12 cellular contexts compared by ENCODE assay signal in the genomic region with DNA sequence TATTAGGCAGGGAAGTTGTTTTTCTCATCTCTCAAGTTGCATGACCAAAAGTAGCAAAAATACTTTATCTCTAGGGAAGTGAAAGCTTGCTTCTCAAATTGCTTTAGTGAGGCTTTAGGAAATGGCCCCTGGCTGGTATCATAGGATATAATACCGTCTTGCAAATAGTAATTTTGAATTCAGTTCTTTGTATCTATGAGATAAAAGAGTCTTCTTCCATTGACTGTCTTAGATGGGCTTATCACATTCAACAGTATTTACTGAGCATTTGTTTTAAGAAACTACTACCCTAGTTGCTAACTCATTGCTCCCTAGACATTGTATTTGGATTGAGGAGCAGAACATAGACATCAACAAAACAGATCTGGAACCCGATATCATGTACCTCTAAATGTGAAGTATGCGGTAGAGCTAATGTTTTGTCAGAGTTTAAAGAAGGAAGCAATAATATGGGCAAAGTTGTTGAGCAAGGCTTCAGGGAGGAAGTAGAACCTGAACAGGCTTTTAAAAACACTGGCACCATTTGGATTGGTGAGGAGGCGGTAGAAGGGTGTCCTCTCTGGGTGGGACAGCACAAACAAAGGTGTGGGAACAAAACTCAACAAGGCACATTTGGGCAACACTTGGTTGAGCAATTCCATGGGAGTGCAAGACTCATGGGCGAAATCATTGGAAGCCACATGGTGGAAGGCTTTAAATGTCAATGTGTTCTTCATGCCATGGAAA.
A peak's percentile ranks its signal among the peaks of the same experiment; 100 is the strongest.
DNase-seq lines count a peak whose midpoint lies in the region; ATAC-seq and TF ChIP-seq lines count a peak whose summit lies in the region.
"Had no signal": no experiment of that assay in that cellular context is flagged by ENCODE, and none has a peak within 500 bp of the region (broad histone marks: within the 10 kb centered on the region; RNA-seq: fewer than 3 reads in every experiment).

No MANE protein-coding gene starts in this region.

- no peak overlapping the region for H3K4me3 ChIP-seq in BLaER1 treated with 17β-estradiol and CSF1 and Interleukin-3, amounts not matched to agents 10 nM and 100 nM
- H3K4me3 ChIP-seq in lower lobe of right lung (no peak overlapping the region), SJCRH30 (no peak overlapping the region)
- no peak overlapping the region for H3K4me3 ChIP-seq in CD4-positive, alpha-beta memory T cell (ENCODE audit: low read length in 2 of 2)

- no peak for TF ChIP-seq CTCF in lower lobe of right lung (IDR thresholded peaks at IDR 0.05)

- peaks cover 9 to 77% (median 19%) of the 10 kb centered on the region in 10 experiments; a peak in 19 of 20 replicates for H3K4me1 ChIP-seq in BLaER1 treated with 17β-estradiol and CSF1 and Interleukin-3, amounts not matched to agents 10 nM and 100 nM
- peaks cover 6% of the 10 kb centered on the region for H3K4me1 ChIP-seq in lower lobe of right lung
- H3K4me1 ChIP-seq in SJCRH30, result no peaks in the 10 kb centered on the region
- no peaks in the 10 kb centered on the region for H3K4me1 ChIP-seq in CD4-positive, alpha-beta memory T cell (ENCODE audit: insufficient read depth, low read length)

- H3K4me2 ChIP-seq in BLaER1 treated with 17β-estradiol and CSF1 and Interleukin-3, amounts not matched to agents 10 nM and 100 nM, result peak overlapping the region in 9 of 11 experiments; percentile 13 to 80 (median 61); a peak in 15 of 22 replicates

- peak; percentile 72 for ATAC-seq in HG02973 (IDR thresholded peaks at IDR 0.05; ENCODE audit: unreplicated experiment)
- ATAC-seq in lower lobe of right lung, result peak; percentile 83 to 86
- ATAC-seq: activated CD8-positive, alpha-beta T cell treated with anti-CD3 and anti-CD28 coated beads, Interleukin-2, amount 10 ng/mL, durations not matched to agents 7 days and 5 days; activated naive CD8-positive, alpha-beta T cell treated with anti-CD3 and anti-CD28 coated beads, Interleukin-2, amount 50 U/mL, for 24 hours had no signal

- H3K27me3 ChIP-seq in BLaER1 treated with 17β-estradiol and CSF1 and Interleukin-3, amounts not matched to agents 10 nM and 100 nM, result no peaks in the 10 kb centered on the region
- H3K27me3 ChIP-seq in lower lobe of right lung (ENCODE audit: low read depth), result no peaks in the 10 kb centered on the region
- H3K27me3 ChIP-seq in SJCRH30, result no peaks in the 10 kb centered on the region
- no peaks in the 10 kb centered on the region for H3K27me3 ChIP-seq in CD4-positive, alpha-beta memory T cell (ENCODE audit: insufficient read depth, low read length)

- H3K27ac ChIP-seq in BLaER1 treated with 17β-estradiol and CSF1 and Interleukin-3, amounts not matched to agents 10 nM and 100 nM, result peak overlapping the region in 9 of 11 experiments; percentile 26 to 95 (median 78); a peak in 17 of 22 replicates
- H3K27ac ChIP-seq in lower lobe of right lung (peak overlapping the region; percentile 58), SJCRH30 (no peak overlapping the region)
- H3K27ac ChIP-seq in CD4-positive, alpha-beta memory T cell (ENCODE audit: low read depth, low read length), result no peak overlapping the region

- no peaks in the 10 kb centered on the region for H3K27me3 Mint-ChIP-seq in CD4-positive, alpha-beta memory T cell
- H3K27me3 Mint-ChIP-seq: activated naive CD8-positive, alpha-beta T cell treated with anti-CD3 and anti-CD28 coated beads, Interleukin-2, amount 50 U/mL, for 24 hours; stimulated activated naive CD8-positive, alpha-beta T cell treated with anti-CD3 and anti-CD28 coated beads, Interleukin-15, Interleukin-2, amounts not matched to agents 100 ng/mL and 50 ng/mL, for 24 hours had no signal

- H3K9me3 Mint-ChIP-seq in CD4-positive, alpha-beta memory T cell, result peaks cover 0 to 3% (median 0%) of the 10 kb centered on the region in 8 donors

- H3K36me3 Mint-ChIP-seq in CD4-positive, alpha-beta memory T cell, result peaks cover 0 to 6% of the 10 kb centered on the region in 2 donors

- H3K27ac Mint-ChIP-seq in CD4-positive, alpha-beta memory T cell, result peak overlapping the region in 2 of 7 donors; percentile 15 to 80
- H3K27ac Mint-ChIP-seq: activated CD8-positive, alpha-beta T cell treated with anti-CD3 and anti-CD28 coated beads, Interleukin-2, amount 10 ng/mL, durations not matched to agents 7 days and 5 days; activated naive CD8-positive, alpha-beta T cell treated with anti-CD3 and anti-CD28 coated beads, Interleukin-2, amount 50 U/mL, for 24 hours; stimulated activated naive CD8-positive, alpha-beta T cell treated with anti-CD3 and anti-CD28 coated beads, Interleukin-15, Interleukin-2, amounts not matched to agents 100 ng/mL and 50 ng/mL, for 24 hours had no signal

- H3K9me3 ChIP-seq in BLaER1 treated with 17β-estradiol and CSF1 and Interleukin-3, amounts not matched to agents 10 nM and 100 nM (replicated peaks in 1 of 11), result peaks cover 0 to 9% (median 0%) of the 10 kb centered on the region in 11 experiments; a peak in 3 of 22 replicates
- no peaks in the 10 kb centered on the region for H3K9me3 ChIP-seq in lower lobe of right lung
- no peaks in the 10 kb centered on the region for H3K9me3 ChIP-seq in SJCRH30 (replicated peaks)
- H3K9me3 ChIP-seq in CD4-positive, alpha-beta memory T cell (ENCODE audit: control insufficient read depth in 1 of 2, low read length in 2 of 2), result no peaks in the 10 kb centered on the region

- DNase-seq in SKM-1 treated with dmso at 0.1 percent for 144 hours (lab: John Stamatoyannopoulos, UW; ENCODE audit: unreplicated experiment), result peak; percentile 82
- DNase-seq in lower lobe of right lung, result no peak
- no peak for DNase-seq in SJCRH30
- no peak for DNase-seq in CD4-positive, alpha-beta memory T cell
- DNase-seq in GOT3 (lab: John Stamatoyannopoulos, UW), result no peak
- DNase-seq in stimulated activated CD4-positive, alpha-beta T cell treated with anti-CD3 and anti-CD28 coated beads, Interleukin-2, amount 100 ng/mL, for 24 hours, result no peak
- DNase-seq: activated CD8-positive, alpha-beta T cell treated with anti-CD3 and anti-CD28 coated beads, Interleukin-2, amount 10 ng/mL, durations not matched to agents 7 days and 5 days; activated naive CD8-positive, alpha-beta T cell treated with anti-CD3 and anti-CD28 coated beads, Interleukin-2, amount 50 U/mL, for 24 hours; NCI-H1930 had no signal

- H3K9ac ChIP-seq in BLaER1 treated with 17β-estradiol and CSF1 and Interleukin-3, amounts not matched to agents 10 nM and 100 nM, result peak overlapping the region in 5 of 11 experiments; percentile 27 to 70 (median 62); a peak in 9 of 22 replicates

- peak overlapping the region in 1 of 8 donors; percentile 21 for H3K4me3 Mint-ChIP-seq in CD4-positive, alpha-beta memory T cell
- H3K4me3 Mint-ChIP-seq: activated CD8-positive, alpha-beta T cell treated with anti-CD3 and anti-CD28 coated beads, Interleukin-2, amount 10 ng/mL, durations not matched to agents 7 days and 5 days; activated naive CD8-positive, alpha-beta T cell treated with anti-CD3 and anti-CD28 coated beads, Interleukin-2, amount 50 U/mL, for 24 hours; stimulated activated naive CD8-positive, alpha-beta T cell treated with anti-CD3 and anti-CD28 coated beads, Interleukin-15, Interleukin-2, amounts not matched to agents 100 ng/mL and 50 ng/mL, for 24 hours had no signal

- H4K20me1 ChIP-seq in BLaER1 treated with 17β-estradiol and CSF1 and Interleukin-3, amounts not matched to agents 10 nM and 100 nM, result no peaks in the 10 kb centered on the region

- H3K4me1 Mint-ChIP-seq in CD4-positive, alpha-beta memory T cell, result peaks cover 2 to 11% (median 8%) of the 10 kb centered on the region in 4 donors

- H3K36me3 ChIP-seq in BLaER1 treated with 17β-estradiol and CSF1 and Interleukin-3, amounts not matched to agents 10 nM and 100 nM, result peaks cover 0 to 40% (median under 1%) of the 10 kb centered on the region in 11 experiments; a peak in 8 of 22 replicates
- H3K36me3 ChIP-seq in lower lobe of right lung (no peaks in the 10 kb centered on the region), SJCRH30 (no peaks in the 10 kb centered on the region)
- H3K36me3 ChIP-seq in CD4-positive, alpha-beta memory T cell (ENCODE audit: insufficient read depth, low read length), result no peaks in the 10 kb centered on the region

- intact Hi-C loops in lower lobe of right lung (cut with DNase I), result no loop called here
- intact Hi-C loops in CD4-positive, alpha-beta memory T cell (cut with micrococcal nuclease), result no loop called here

- CTCF ChIA-PET in CD4-positive, alpha-beta memory T cell (lab: Charles Lee; ENCODE audit: partially characterized antibody), result no interaction called here

- POLR2A ChIA-PET in CD4-positive, alpha-beta memory T cell (lab: Charles Lee; ENCODE audit: partially characterized antibody), result no interaction called here

Comparison
In these comparisons a context has a peak if more than half of its experiments do, and no peak if none do; other contexts are left out.
1. H3K27ac ChIP-seq: peak in BLaER1 treated with 17β-estradiol and CSF1 and Interleukin-3, amounts not matched to agents 10 nM and 100 nM (9 of 11) and lower lobe of right lung (single experiment); none in SJCRH30 (single experiment) and CD4-positive, alpha-beta memory T cell (single experiment).